11 cellular contexts compared by ENCODE assay signal in genomic region chr17:58333396-58334207, GRCh38. TPM values are rescaled to one million over a fixed set of nuclear protein-coding genes. Genes with fewer than 3 reads are reported as not detected.
DNase-seq lines count a peak whose midpoint lies in the region; ATAC-seq, FAIRE-seq and TF ChIP-seq lines count a peak whose summit lies in the region.
"Had no signal": no experiment of that assay in that cellular context is flagged by ENCODE, and none has a peak within 500 bp of the region (broad histone marks: within the 10 kb centered on the region; RNA-seq: fewer than 3 reads in every experiment).

No MANE protein-coding gene starts in this region.

- peak overlapping the region; percentile 90 for H3K4me2 ChIP-seq in K562 (ENCODE audit: insufficient read depth, low read length)

- in situ Hi-C loops in K562 (cut with MboI): no loop called here

- ATAC-seq in K562 (no peak), HG02610 (IDR thresholded peaks at IDR 0.05; ENCODE audit: unreplicated experiment) (no peak), left colon (no peak), HG03039 (IDR thresholded peaks at IDR 0.05; ENCODE audit: unreplicated experiment) (no peak)
- ATAC-seq: heart right ventricle, Panc1 had no signal

- no peak for FAIRE-seq in K562 (lab: Jason Lieb, UNC)
- FAIRE-seq: colon had no signal

- H3K27me3 ChIP-seq in K562 (ENCODE audit: control insufficient read depth in 2 of 2, insufficient read depth in 2 of 2, low read length in 2 of 2): no peaks in the 10 kb centered on the region

- BruUV-seq in K562 (replicated peaks; lab: Mats Ljungman, UMichigan): no TSS peak

- TF ChIP-seq EP300 in K562 (IDR thresholded peaks at IDR 0.05; ENCODE audit: low read length): no peak

- intact Hi-C loops in K562 (cut with micrococcal nuclease): loop anchor here (10.0 kb wide), 1 partner anchor 301 kb away; no protein-coding TSS in a partner anchor
- intact Hi-C loops in left colon (cut with DNase I, micrococcal nuclease): no loop called here

- no peaks in the 10 kb centered on the region for H3K9me3 ChIP-seq in K562 (replicated peaks; ENCODE audit: control insufficient read depth, insufficient read depth, low read depth, low read length)
- H3K9me3 ChIP-seq: heart right ventricle had no signal

- peaks cover 28% of the 10 kb centered on the region for H3K36me3 ChIP-seq in K562 (ENCODE audit: control insufficient read depth, insufficient read depth, low read length)

- H3K4me3 ChIP-seq in GM12875 (ENCODE audit: low read depth, low read length) (peak overlapping the region; percentile 97), NB4 (ENCODE audit: low read depth, low read length) (peak overlapping the region; percentile 81), K562 (peak overlapping the region; percentile 91), skin epidermis (peak overlapping the region; percentile 43 to 65 (median 54))

- CTCF ChIA-PET in K562 (lab: Yijun Ruan, JAX; ENCODE audit: low intra/inter-chr PET ratio): no interaction called here

- no peak for TF ChIP-seq RAD21 in K562 (CRISPR knock-in tag; conservative IDR thresholded peaks at IDR 0.05 in 1 of 2, IDR thresholded peaks at IDR 0.05 in 1 of 2)

- H3K27ac ChIP-seq in K562 (ENCODE audit: extremely low read depth, low read depth, low read length): peak overlapping the region; percentile 99
- H3K27ac ChIP-seq in skin epidermis: peak overlapping the region in 19 of 21 experiments; percentile 78 to 99 (median 94)

- WGBS in K562 (ENCODE audit: insufficient coverage, low coverage, missing lambda C conversion rate): 4% methylated on average over 9 of the region's 11 CpGs

- DNase-seq in NB4 (ENCODE audit: low read depth) (peak; percentile 80), K562 (ENCODE audit: extremely low read depth in 1 of 4, low spot score in 3 of 4) (peak in 1 of 4 experiments; percentile 75), NCI-H526 (lab: John Stamatoyannopoulos, UW) (no peak), left colon (no peak)
- DNase-seq: heart right ventricle had no signal

- POLR2A ChIA-PET in K562 (lab: Yijun Ruan, JAX): interaction anchor here (0.6 to 4.8 kb wide), 11 partner anchors 9 to 1285 kb away, joined by 3 to 79 read pairs (median 4); partner anchors contain the start of genes RNF43 and SUPT4H1

- peaks cover 97% of the 10 kb centered on the region for H3K79me2 ChIP-seq in K562 (ENCODE audit: control insufficient read depth, insufficient read depth, low read length)

- H3K9me1 ChIP-seq in K562 (ENCODE audit: control insufficient read depth, insufficient read depth, low read length): no peaks in the 10 kb centered on the region

- H3K9ac ChIP-seq in K562 (ENCODE audit: insufficient read depth in 1 of 2, low read depth in 2 of 2, low read length in 2 of 2): peak overlapping the region; percentile 96 to 100

- peaks cover 36% of the 10 kb centered on the region for H4K20me1 ChIP-seq in K562 (replicated peaks; ENCODE audit: control insufficient read depth, insufficient read depth, low read length)

- peak overlapping the region; percentile 72 for H2AFZ ChIP-seq in K562 (ENCODE audit: low read depth, low read length)

- peaks cover 55 to 66% of the 10 kb centered on the region in 2 experiments for H3K4me1 ChIP-seq in K562 (replicated peaks in 1 of 2; ENCODE audit: control insufficient read depth in 2 of 2, insufficient read depth in 2 of 2, low read length in 2 of 2)

- TF ChIP-seq POLR2A in NB4 (IDR thresholded peaks at IDR 0.05; ENCODE audit: extremely low read depth, insufficient read length) (peak; percentile 35), K562 (conservative IDR thresholded peaks at IDR 0.05) (no peak)

- TF ChIP-seq CTCF in GM12875 (IDR thresholded peaks at IDR 0.05; ENCODE audit: borderline replicate concordance, insufficient read depth, low read depth, low read length) (no peak), NB4 (IDR thresholded peaks at IDR 0.05; ENCODE audit: low read depth, low read length) (no peak), K562 (IDR thresholded peaks at IDR 0.05 in 2 of 3, conservative IDR thresholded peaks at IDR 0.05 in 1 of 3; ENCODE audit: insufficient read depth in 2 of 3, low read depth in 1 of 3, low read length in 3 of 3) (no peak)

TF ChIP-seq in K562, 482 proteins besides CTCF, POLR2A, EP300 and RAD21 (continues in another document):
- TF ChIP-seq ZFP91 (CRISPR knock-in tag; IDR thresholded peaks at IDR 0.05): peak; percentile 90

RNA-seq across cellular contexts. Expression of gene TSPOAP1, which starts 5.0 kb away (rescaled TPM):
- total RNA-seq in K562 (2011; cell fraction: chromatin; rRNA removed; ENCODE audit: low replicate concordance): 26.2 and 58.3 TPM in 2 replicates
- total RNA-seq in K562 (2011; cell fraction: nucleolus; rRNA removed): 24.0 and 24.1 TPM in 2 replicates
- total RNA-seq in K562 (2011; cell fraction: nucleoplasm; rRNA removed): 18.1 and 18.9 TPM in 2 replicates
- total RNA-seq in K562 (2014; rRNA removed) (1.0 and 1.8 TPM in 2 replicates), K562 (2014; rRNA removed; fragmentation: Illumina TruSeq; extraction: Trizol) (0.57 and 0.87 TPM in 2 replicates), K562 (2015; rRNA removed; fragmentation: Illumina TruSeq; extraction: Trizol) (0.94 and 1.2 TPM in 2 replicates), K562 (2021) (1.7 and 3.3 TPM in 2 replicates), left colon (1 to 10 TPM; 6.1 to 7.9 TPM)
- polyA plus RNA-seq in K562 (2011; rRNA removed) (3.2 and 3.3 TPM in 2 replicates), K562 (2014; fragmentation: Illumina TruSeq; extraction: Trizol) (1.1 and 1.2 TPM in 2 replicates), K562 (2014; fragmentation: Nextera tagmentation; extraction: Ambion mirVana) (not detected), K562 (2014; rRNA removed) (1.6 and 3.9 TPM in 2 replicates)
- polyA plus RNA-seq in K562 (2011; cell fraction: cytosol; rRNA removed): 2.4 and 2.6 TPM in 2 replicates
- polyA plus RNA-seq in K562 (2011; cell fraction: nucleus; rRNA removed): 26.8 and 38.8 TPM in 2 replicates
- 3.0 and 5.1 TPM in 2 replicates for polyA plus RNA-seq in K562 (2012)
- 1.1 and 1.8 TPM in 2 replicates for polyA minus RNA-seq in K562 (2011; rRNA and poly(A)+ RNA removed)
- 0.76 and 2.1 TPM in 2 replicates for polyA minus RNA-seq in K562 (2011; cell fraction: cytosol; rRNA and poly(A)+ RNA removed)
- polyA minus RNA-seq in K562 (2011; cell fraction: nucleus; rRNA and poly(A)+ RNA removed): 4.1 and 6.2 TPM in 2 replicates

RNA-seq across cellular contexts. Expression of gene SUPT4H1, which starts 18.4 kb away (rescaled TPM):
- 26.0 and 31.9 TPM in 2 replicates for total RNA-seq in K562 (2011; cell fraction: chromatin; rRNA removed; ENCODE audit: low replicate concordance)
- 30.7 and 32.8 TPM in 2 replicates for total RNA-seq in K562 (2011; cell fraction: nucleolus; rRNA removed)
- total RNA-seq in K562 (2011; cell fraction: nucleoplasm; rRNA removed): 38.1 and 51.1 TPM in 2 replicates
- total RNA-seq in K562 (2014; rRNA removed) (62.1 and 94.0 TPM in 2 replicates), K562 (2014; rRNA removed; fragmentation: Illumina TruSeq; extraction: Trizol) (102 and 108 TPM in 2 replicates), K562 (2015; rRNA removed; fragmentation: Illumina TruSeq; extraction: Trizol) (90.6 and 94.8 TPM in 2 replicates), K562 (2021) (105 and 111 TPM in 2 replicates), left colon (10 to 100 TPM; 58.1 to 63.0 TPM)
- polyA plus RNA-seq in K562 (2011; rRNA removed) (198 and 273 TPM in 2 replicates), K562 (2014; fragmentation: Illumina TruSeq; extraction: Trizol) (116 and 140 TPM in 2 replicates), K562 (2014; fragmentation: Nextera tagmentation; extraction: Ambion mirVana) (100 to 1,000 TPM; 235 to 320 TPM), K562 (2014; rRNA removed) (113 and 117 TPM in 2 replicates)
- polyA plus RNA-seq in K562 (2011; cell fraction: cytosol; rRNA removed): 118 and 163 TPM in 2 replicates
- 45.3 and 71.9 TPM in 2 replicates for polyA plus RNA-seq in K562 (2011; cell fraction: nucleus; rRNA removed)
- polyA plus RNA-seq in K562 (2012): 120 and 125 TPM in 2 replicates
- polyA minus RNA-seq in K562 (2011; rRNA and poly(A)+ RNA removed): 107 and 135 TPM in 2 replicates
- 23.5 and 42.2 TPM in 2 replicates for polyA minus RNA-seq in K562 (2011; cell fraction: cytosol; rRNA and poly(A)+ RNA removed)
- 12.4 and 23.0 TPM in 2 replicates for polyA minus RNA-seq in K562 (2011; cell fraction: nucleus; rRNA and poly(A)+ RNA removed)

RNA-seq across cellular contexts. Expression of gene MPO, which starts 52.9 kb away (rescaled TPM):
- 0.12 and 0.14 TPM in 2 replicates for total RNA-seq in K562 (2011; cell fraction: chromatin; rRNA removed; ENCODE audit: low replicate concordance)
- total RNA-seq in K562 (2011; cell fraction: nucleolus; rRNA removed): 0.17 TPM in 1 of 2 replicates, not detected in the other
- not detected in 2 replicates for total RNA-seq in K562 (2011; cell fraction: nucleoplasm; rRNA removed)
- total RNA-seq in K562 (2014; rRNA removed) (not detected in 2 replicates), K562 (2014; rRNA removed; fragmentation: Illumina TruSeq; extraction: Trizol) (not detected in 2 replicates), K562 (2015; rRNA removed; fragmentation: Illumina TruSeq; extraction: Trizol) (not detected in 2 replicates), K562 (2021) (0.47 TPM in 1 of 2 replicates, not detected in the other), left colon (under 1 TPM in 1 of 2 donors, not detected in 1; 0.45 TPM)
- polyA plus RNA-seq in K562 (2011; rRNA removed) (0.15 and 0.39 TPM in 2 replicates), K562 (2014; fragmentation: Illumina TruSeq; extraction: Trizol) (0.06 TPM in 1 of 2 replicates, not detected in the other), K562 (2014; fragmentation: Nextera tagmentation; extraction: Ambion mirVana) (under 1 TPM in 1 of 2 experiments, not detected in 1; 0.04 TPM), K562 (2014; rRNA removed) (0.03 TPM in 1 of 2 replicates, not detected in the other)
- 0.06 and 0.33 TPM in 2 replicates for polyA plus RNA-seq in K562 (2011; cell fraction: cytosol; rRNA removed)
- polyA plus RNA-seq in K562 (2011; cell fraction: nucleus; rRNA removed): 0.06 and 0.34 TPM in 2 replicates
- polyA plus RNA-seq in K562 (2012): 0.03 and 0.08 TPM in 2 replicates
- 0.06 and 0.32 TPM in 2 replicates for polyA minus RNA-seq in K562 (2011; rRNA and poly(A)+ RNA removed)
- not detected in 2 replicates for polyA minus RNA-seq in K562 (2011; cell fraction: cytosol; rRNA and poly(A)+ RNA removed)
- polyA minus RNA-seq in K562 (2011; cell fraction: nucleus; rRNA and poly(A)+ RNA removed): not detected in 2 replicates
